8 cellular contexts compared by ENCODE assay signal in the genomic region with DNA sequence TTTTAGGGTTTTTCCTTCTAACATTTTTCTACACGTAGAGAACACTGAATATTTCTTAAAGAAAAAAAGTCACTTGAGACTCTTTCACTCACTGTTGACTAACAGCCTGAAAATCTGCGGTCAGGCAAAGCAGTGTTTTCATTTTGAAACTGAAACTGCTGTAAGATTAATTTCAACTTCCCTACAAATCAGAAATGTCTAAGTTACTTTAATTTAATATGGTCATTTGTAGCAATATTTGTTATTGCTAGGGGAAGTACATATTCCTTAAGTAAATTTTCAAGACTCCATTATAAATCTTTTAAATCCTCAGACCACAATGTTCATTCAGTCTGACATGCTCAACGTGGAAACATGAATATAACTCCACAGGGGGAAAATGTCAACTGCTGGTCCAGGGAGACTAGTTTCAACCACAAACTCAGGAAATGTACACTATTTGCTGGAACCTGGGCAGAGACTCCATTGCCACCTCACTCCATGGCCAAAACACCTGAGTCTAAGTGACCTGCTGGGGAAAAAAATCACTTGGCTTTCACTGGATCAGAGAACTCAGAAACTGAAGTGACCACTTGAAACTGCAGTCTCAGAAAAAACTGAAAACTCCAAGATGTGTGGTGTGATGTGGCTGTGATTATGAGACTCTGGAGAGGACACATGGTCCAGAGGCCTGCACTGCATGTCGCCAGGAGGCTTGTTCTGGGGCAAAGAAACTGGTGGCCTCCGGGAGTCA.
A peak's percentile ranks its signal among the peaks of the same experiment; 100 is the strongest.
DNase-seq lines count a peak whose midpoint lies in the region; ATAC-seq and TF ChIP-seq lines count a peak whose summit lies in the region.

No MANE protein-coding gene starts in this region.

- H3K9me3 Mint-ChIP-seq in activated naive CD8-positive, alpha-beta T cell treated with anti-CD3 and anti-CD28 coated beads, Interleukin-2, amount 10 ng/mL, durations not matched to agents 7 days and 5 days: no peaks in the 10 kb centered on the region
- no peaks in the 10 kb centered on the region for H3K9me3 Mint-ChIP-seq in nephron progenitor cell

- H3K9ac ChIP-seq in mesenchymal stem cell (ENCODE audit: low read length): peak overlapping the region; percentile 91

- H3K9me3 ChIP-seq in mesenchymal stem cell (ENCODE audit: control insufficient read depth, low read length): no peaks in the 10 kb centered on the region
- H3K9me3 ChIP-seq in prostate gland: no peaks in the 10 kb centered on the region

- H3K4me3 Mint-ChIP-seq in activated naive CD8-positive, alpha-beta T cell treated with anti-CD3 and anti-CD28 coated beads, Interleukin-2, amount 10 ng/mL, durations not matched to agents 7 days and 5 days: peak overlapping the region; percentile 53
- no peak overlapping the region for H3K4me3 Mint-ChIP-seq in nephron progenitor cell

- CTCF ChIA-PET in GM10248 (lab: Yijun Ruan, JAX): no interaction called here

- POLR2A ChIA-PET in GM10248 (lab: Yijun Ruan, JAX): no interaction called here
- POLR2A ChIA-PET in activated naive CD8-positive, alpha-beta T cell treated with anti-CD3 and anti-CD28 coated beads, Interleukin-2, amount 10 ng/mL, durations not matched to agents 7 days and 5 days (lab: Charles Lee): no interaction called here

- no peak overlapping the region for H3K14ac ChIP-seq in mesenchymal stem cell (ENCODE audit: low read length in 2 of 2)

- H3K36me3 Mint-ChIP-seq in activated naive CD8-positive, alpha-beta T cell treated with anti-CD3 and anti-CD28 coated beads, Interleukin-2, amount 10 ng/mL, durations not matched to agents 7 days and 5 days: no peaks in the 10 kb centered on the region
- H3K36me3 Mint-ChIP-seq in nephron progenitor cell (ENCODE audit: low read depth): no peaks in the 10 kb centered on the region

- H3K4me3 ChIP-seq in Jurkat, Clone E6-1 (ENCODE audit: low read length): no peak overlapping the region
- H3K4me3 ChIP-seq in mesenchymal stem cell (ENCODE audit: insufficient read depth in 1 of 2, low read depth in 1 of 2, low read length in 2 of 2): peak overlapping the region in 1 of 2 experiments; percentile 76
- H3K4me3 ChIP-seq in prostate gland: no peak overlapping the region

- no peak overlapping the region for H2AFZ ChIP-seq in mesenchymal stem cell (ENCODE audit: low read depth, low read length)

- peak overlapping the region; percentile 75 for H3K27ac Mint-ChIP-seq in activated naive CD8-positive, alpha-beta T cell treated with anti-CD3 and anti-CD28 coated beads, Interleukin-2, amount 10 ng/mL, durations not matched to agents 7 days and 5 days
- H3K27ac Mint-ChIP-seq in nephron progenitor cell: no peak overlapping the region

- H2BK120ac ChIP-seq in mesenchymal stem cell (ENCODE audit: low read depth, low read length): no peak overlapping the region

- H4K8ac ChIP-seq in mesenchymal stem cell (ENCODE audit: low read length): no peak overlapping the region

- WGBS in mesenchymal stem cell: 64% methylated on average over 4 of the region's 5 CpGs
- 55% methylated on average over 5 of the region's 5 CpGs for WGBS in prostate gland

- TF ChIP-seq POLR2A in prostate gland (IDR thresholded peaks at IDR 0.05): no peak

- TF ChIP-seq CTCF in GM10248 (IDR thresholded peaks at IDR 0.05; ENCODE audit: control extremely low read depth, extremely low read depth, low read depth, missing control alignments) (no peak), nephron progenitor cell (IDR thresholded peaks at IDR 0.05) (no peak), prostate gland (IDR thresholded peaks at IDR 0.05) (no peak)

- DNase-seq in GM10248 (ENCODE audit: extremely low spot score) (peak; percentile 59), mesenchymal stem cell (peak; percentile 48), nephron progenitor cell (no peak), prostate gland (ENCODE audit: low spot score) (no peak), COLO668 (lab: John Stamatoyannopoulos, UW; ENCODE audit: unreplicated experiment) (no peak)
- DNase-seq in Jurkat, Clone E6-1 (ENCODE audit: low read depth, low spot score): peak; percentile 20
- DNase-seq in activated naive CD8-positive, alpha-beta T cell treated with anti-CD3 and anti-CD28 coated beads, Interleukin-2, amount 10 ng/mL, durations not matched to agents 7 days and 5 days: no peak

- peak overlapping the region; percentile 23 for H2AK5ac ChIP-seq in mesenchymal stem cell (ENCODE audit: low read length, severe bottlenecking)

- intact Hi-C loops in prostate gland (cut with DNase I): no loop called here

- H3K36me3 ChIP-seq in mesenchymal stem cell (ENCODE audit: control insufficient read depth in 1 of 2, insufficient read depth in 2 of 2, low read depth in 1 of 2, low read length in 2 of 2): no peaks in the 10 kb centered on the region
- no peaks in the 10 kb centered on the region for H3K36me3 ChIP-seq in prostate gland

- no peak overlapping the region for H2BK15ac ChIP-seq in mesenchymal stem cell (ENCODE audit: low read depth, poor library complexity, severe bottlenecking)

- H2BK12ac ChIP-seq in mesenchymal stem cell (ENCODE audit: low read length in 2 of 2): no peak overlapping the region

- no peak overlapping the region for H3K23ac ChIP-seq in mesenchymal stem cell (ENCODE audit: low read length in 2 of 2)

- H3K79me1 ChIP-seq in mesenchymal stem cell (replicated peaks; ENCODE audit: low read length, poor library complexity, severe bottlenecking): peaks cover 30% of the 10 kb centered on the region

- peaks cover 3% of the 10 kb centered on the region for H3K27me3 Mint-ChIP-seq in activated naive CD8-positive, alpha-beta T cell treated with anti-CD3 and anti-CD28 coated beads, Interleukin-2, amount 10 ng/mL, durations not matched to agents 7 days and 5 days
- no peaks in the 10 kb centered on the region for H3K27me3 Mint-ChIP-seq in nephron progenitor cell (ENCODE audit: low read depth, poor library complexity)

- no peak overlapping the region for H3K18ac ChIP-seq in mesenchymal stem cell (ENCODE audit: low read depth in 1 of 2, low read length in 2 of 2)

- peaks cover 11% of the 10 kb centered on the region for H3K4me1 ChIP-seq in mesenchymal stem cell (ENCODE audit: control insufficient read depth, insufficient read depth, low read depth, low read length)
- no peaks in the 10 kb centered on the region for H3K4me1 ChIP-seq in prostate gland (replicated peaks)

- H3K27me3 ChIP-seq in mesenchymal stem cell (ENCODE audit: control insufficient read depth in 1 of 2, insufficient read depth in 1 of 2, low read length in 2 of 2) (no peaks in the 10 kb centered on the region), prostate gland (replicated peaks; ENCODE audit: insufficient read depth) (no peaks in the 10 kb centered on the region)

- H3K27ac ChIP-seq in mesenchymal stem cell (ENCODE audit: low read length, poor library complexity, severe bottlenecking) (peak overlapping the region; percentile 63), prostate gland (peak overlapping the region in 1 of 2 donors; percentile 28)

- peak overlapping the region; percentile 62 for H3K4me2 ChIP-seq in mesenchymal stem cell (ENCODE audit: low read length, poor library complexity, severe bottlenecking)

- no peak overlapping the region for H2BK5ac ChIP-seq in mesenchymal stem cell (ENCODE audit: low read depth, low read length, poor library complexity, severe bottlenecking)

- peak; percentile 87 for ATAC-seq in GM21447 (IDR thresholded peaks at IDR 0.05; ENCODE audit: unreplicated experiment)
- peak; percentile 50 for ATAC-seq in activated naive CD8-positive, alpha-beta T cell treated with anti-CD3 and anti-CD28 coated beads, Interleukin-2, amount 10 ng/mL, durations not matched to agents 7 days and 5 days (ENCODE audit: low read depth)

- H3K4me1 Mint-ChIP-seq in activated naive CD8-positive, alpha-beta T cell treated with anti-CD3 and anti-CD28 coated beads, Interleukin-2, amount 10 ng/mL, durations not matched to agents 7 days and 5 days: peaks cover 33% of the 10 kb centered on the region
- H3K4me1 Mint-ChIP-seq in nephron progenitor cell: peaks cover 19% of the 10 kb centered on the region

- H4K91ac ChIP-seq in mesenchymal stem cell (ENCODE audit: low read length): no peak overlapping the region

- no peak overlapping the region for H3K4ac ChIP-seq in mesenchymal stem cell (ENCODE audit: low read depth in 1 of 2, low read length in 2 of 2)

Comparison
In these comparisons a context has a peak if more than half of its experiments do, and no peak if none do; other contexts are left out.
1. DNase-seq: peak in GM10248 (single experiment), Jurkat, Clone E6-1 (single experiment) and mesenchymal stem cell (single experiment); none in activated naive CD8-positive, alpha-beta T cell treated with anti-CD3 and anti-CD28 coated beads, Interleukin-2, amount 10 ng/mL, durations not matched to agents 7 days and 5 days (single experiment), nephron progenitor cell (single experiment), prostate gland (single experiment) and COLO668 (single experiment).